8 cellular contexts compared by ENCODE assay signal in genomic region chr12:112125250-112125999, GRCh38. TPM values are rescaled to one million over a fixed set of nuclear protein-coding genes. Genes with fewer than 3 reads are reported as not detected.
A peak's percentile ranks its signal among the peaks of the same experiment; 100 is the strongest.
DNase-seq lines count a peak whose midpoint lies in the region; ATAC-seq and TF ChIP-seq lines count a peak whose summit lies in the region.

A gene with protein sequence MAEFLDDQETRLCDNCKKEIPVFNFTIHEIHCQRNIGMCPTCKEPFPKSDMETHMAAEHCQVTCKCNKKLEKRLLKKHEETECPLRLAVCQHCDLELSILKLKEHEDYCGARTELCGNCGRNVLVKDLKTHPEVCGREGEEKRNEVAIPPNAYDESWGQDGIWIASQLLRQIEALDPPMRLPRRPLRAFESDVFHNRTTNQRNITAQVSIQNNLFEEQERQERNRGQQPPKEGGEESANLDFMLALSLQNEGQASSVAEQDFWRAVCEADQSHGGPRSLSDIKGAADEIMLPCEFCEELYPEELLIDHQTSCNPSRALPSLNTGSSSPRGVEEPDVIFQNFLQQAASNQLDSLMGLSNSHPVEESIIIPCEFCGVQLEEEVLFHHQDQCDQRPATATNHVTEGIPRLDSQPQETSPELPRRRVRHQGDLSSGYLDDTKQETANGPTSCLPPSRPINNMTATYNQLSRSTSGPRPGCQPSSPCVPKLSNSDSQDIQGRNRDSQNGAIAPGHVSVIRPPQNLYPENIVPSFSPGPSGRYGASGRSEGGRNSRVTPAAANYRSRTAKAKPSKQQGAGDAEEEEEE (plus strand): TSS chr12:112125560. CDS start chr12:112130523, 4,963 bp downstream.

- no peaks in the 10 kb centered on the region for H3K27me3 ChIP-seq in Karpas-422 (ENCODE audit: low read length)
- H3K27me3 ChIP-seq in esophagus squamous epithelium: no peaks in the 10 kb centered on the region

- peak in 3 of 4 donors; percentile 82 to 99 (median 96) for TF ChIP-seq POLR2A in esophagus squamous epithelium (IDR thresholded peaks at IDR 0.05)

- H4K20me1 ChIP-seq in Karpas-422 (ENCODE audit: insufficient read depth, low read depth, low read length): no peaks in the 10 kb centered on the region

- H2AFZ ChIP-seq in Karpas-422 (ENCODE audit: low read length): peak within 1 kb of the TSS; percentile 56; the same call in 1 of the 2 replicates

- H3K9ac ChIP-seq in Karpas-422 (ENCODE audit: low read length): peak within 1 kb of the TSS; percentile 98

- peak; percentile 94 for ATAC-seq in GM21825 (IDR thresholded peaks at IDR 0.05; ENCODE audit: unreplicated experiment)

- no peaks in the 10 kb centered on the region for H3K36me3 ChIP-seq in Karpas-422 (ENCODE audit: insufficient read depth, low read length)
- H3K36me3 ChIP-seq in esophagus squamous epithelium: no peaks in the 10 kb centered on the region

- intact Hi-C loops in esophagus squamous epithelium (cut with DNase I): no loop called here

- peaks cover 48% of the 10 kb centered on the region for H3K79me2 ChIP-seq in Karpas-422 (ENCODE audit: low read length)

- WGBS in esophagus squamous epithelium, 2 donors: 0% methylated on average over 2 to 7 of the region's 63 CpGs

- H3K4me1 ChIP-seq in Karpas-422 (ENCODE audit: low read length) (peaks cover 57% of the 10 kb centered on the region), esophagus squamous epithelium (peaks cover 47 to 86% (median 72%) of the 10 kb centered on the region in 3 donors)

- DNase-seq in DMS79 treated with DMSO at 0.1 percent for 48 hours (lab: John Stamatoyannopoulos, UW) (peak; percentile 95), Karpas-422 (peak; percentile 99), RKO (ENCODE audit: low spot score) (peak; percentile 98), activated T-helper 1 cell treated with Interleukin-2 at 50 U/mL for 16 hours (ENCODE audit: low read depth) (peak; percentile 98), esophagus squamous epithelium (lab: John Stamatoyannopoulos, UW) (peak; percentile 93), myocyte (ENCODE audit: low read depth) (peak; percentile 97)
- DNase-seq in stimulated activated CD8-positive, alpha-beta memory T cell treated with anti-CD3 and anti-CD28 coated beads, Interleukin-7, amount 100 ng/mL, for 48 hours (ENCODE audit: extremely low read depth in 1 of 2, low read depth in 1 of 2): peak; percentile 97 to 99

- H3K9me2 ChIP-seq in Karpas-422 (replicated peaks; ENCODE audit: insufficient read depth, low read length): no peaks in the 10 kb centered on the region

- H3K4me3 ChIP-seq in Karpas-422 (ENCODE audit: low read length) (peak within 1 kb of the TSS; percentile 93), esophagus squamous epithelium (peak within 1 kb of the TSS; percentile 68 to 99 (median 79))

- no peak for TF ChIP-seq CTCF in esophagus squamous epithelium (IDR thresholded peaks at IDR 0.05)

- H3K9me3 ChIP-seq in Karpas-422 (ENCODE audit: low read length) (no peaks in the 10 kb centered on the region), esophagus squamous epithelium (no peaks in the 10 kb centered on the region)

- H3K27ac ChIP-seq in Karpas-422 (ENCODE audit: low read length): peak within 1 kb of the TSS; percentile 89
- peak within 1 kb of the TSS; percentile 88 to 100 (median 94) for H3K27ac ChIP-seq in esophagus squamous epithelium

- H3K4me2 ChIP-seq in Karpas-422 (ENCODE audit: low read depth, low read length, poor library complexity, severe bottlenecking): peak within 1 kb of the TSS; percentile 100

RNA-seq across cellular contexts. Expression of the gene that starts here (rescaled TPM):
- total RNA-seq in Karpas-422 (2014; rRNA removed; shearing (Covaris generic); ENCODE audit: low replicate concordance): 52.1 and 86.1 TPM in 2 replicates
- 10 to 100 TPM; 37.0 to 56.9 (median 44.4) TPM for total RNA-seq in esophagus squamous epithelium
- 44.0 and 56.9 TPM in 2 replicates for total RNA-seq in myocyte
- 37.7 TPM for polyA plus RNA-seq in myocyte (2012)

Comparison
In these comparisons a context has a peak if more than half of its experiments do, and no peak if none do; other contexts are left out.
1. Peak in every context shown above with its lines: DNase-seq, ATAC-seq, H3K4me3 ChIP-seq and H3K27ac ChIP-seq.